2 cellular contexts compared by ENCODE assay signal in the genomic region with DNA sequence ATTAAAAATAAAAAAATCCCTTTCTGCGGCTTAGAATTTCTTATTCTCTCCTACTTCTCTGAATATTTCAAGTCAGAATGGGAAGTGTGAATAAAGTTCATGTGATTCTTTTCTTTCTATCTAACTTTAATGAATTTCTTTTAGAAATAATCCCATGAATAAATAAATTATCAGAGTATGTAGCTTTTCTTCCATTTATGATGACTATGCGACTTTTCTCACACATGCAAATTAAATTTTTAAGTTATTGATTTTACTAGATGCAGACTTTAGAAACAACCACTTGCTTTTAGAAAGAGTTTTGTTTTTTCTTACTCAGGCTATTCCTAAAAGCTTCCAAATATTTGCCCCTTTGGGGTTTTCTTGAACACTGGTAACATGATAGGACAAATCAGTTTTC.
TF ChIP-seq lines count a peak whose summit lies in the region.

No MANE protein-coding gene starts in this region.

TF ChIP-seq in HepG2, 621 proteins besides CTCF, POLR2A, EP300 and RAD21 (continued from another document):
- TF ChIP-seq ZBTB39 (CRISPR knock-in tag; IDR thresholded peaks at IDR 0.05) (no peak), ZXDC (CRISPR knock-in tag; IDR thresholded peaks at IDR 0.05) (no peak), ZNF33B (CRISPR knock-in tag; IDR thresholded peaks at IDR 0.05) (no peak), KDM1A (CRISPR knock-in tag; IDR thresholded peaks at IDR 0.05) (no peak), ZNF557 (CRISPR knock-in tag; IDR thresholded peaks at IDR 0.05) (no peak), E2F2 (CRISPR knock-in tag; IDR thresholded peaks at IDR 0.05; ENCODE audit: borderline replicate concordance) (no peak), MAFF (IDR thresholded peaks at IDR 0.05; ENCODE audit: low read depth, low read length) (peak; percentile 47; the same call in 1 of the 2 replicates), ZKSCAN8 (CRISPR knock-in tag; IDR thresholded peaks at IDR 0.05; ENCODE audit: borderline replicate concordance) (no peak), ZFAT (CRISPR knock-in tag; conservative IDR thresholded peaks at IDR 0.05) (no peak), MAFK (conservative IDR thresholded peaks at IDR 0.05 in 1 of 2, IDR thresholded peaks at IDR 0.05 in 1 of 2; ENCODE audit: low read length in 2 of 2) (peak; percentile 36 to 75; a peak in 2 of 4 replicates), TRAFD1 (CRISPR knock-in tag; IDR thresholded peaks at IDR 0.05; ENCODE audit: borderline replicate concordance) (no peak), SRSF1 (optimal IDR thresholded peaks at IDR 0.05; ENCODE audit: low read depth, low read length) (no peak), HCFC1 (IDR thresholded peaks at IDR 0.05; ENCODE audit: low read depth, low read length) (no peak), SMAD9 (CRISPR knock-in tag; IDR thresholded peaks at IDR 0.05) (no peak)

TF ChIP-seq in H1, 55 proteins besides CTCF, POLR2A, EP300 and RAD21 (continued from another document):
- TF ChIP-seq TCF12 (IDR thresholded peaks at IDR 0.05; ENCODE audit: low read depth, low read length) (no peak), CHD1 (IDR thresholded peaks at IDR 0.05; ENCODE audit: low read depth, low read length) (no peak), CEBPB (IDR thresholded peaks at IDR 0.05; ENCODE audit: low read depth, low read length) (no peak), MAFK (IDR thresholded peaks at IDR 0.05; ENCODE audit: low read depth, low read length) (peak; percentile 7; the same call in 1 of the 2 replicates), SRF (IDR thresholded peaks at IDR 0.05; ENCODE audit: low read depth, low read length) (no peak), RFX5 (IDR thresholded peaks at IDR 0.05; ENCODE audit: borderline replicate concordance, low read depth, low read length) (no peak), KDM5A (IDR thresholded peaks at IDR 0.05; ENCODE audit: low read length) (no peak)
- TF ChIP-seq, protein P1, sequence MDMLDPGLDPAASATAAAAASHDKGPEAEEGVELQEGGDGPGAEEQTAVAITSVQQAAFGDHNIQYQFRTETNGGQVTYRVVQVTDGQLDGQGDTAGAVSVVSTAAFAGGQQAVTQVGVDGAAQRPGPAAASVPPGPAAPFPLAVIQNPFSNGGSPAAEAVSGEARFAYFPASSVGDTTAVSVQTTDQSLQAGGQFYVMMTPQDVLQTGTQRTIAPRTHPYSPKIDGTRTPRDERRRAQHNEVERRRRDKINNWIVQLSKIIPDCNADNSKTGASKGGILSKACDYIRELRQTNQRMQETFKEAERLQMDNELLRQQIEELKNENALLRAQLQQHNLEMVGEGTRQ (IDR thresholded peaks at IDR 0.05; ENCODE audit: low read length), result no peak
